ENCODE assay signal across 6 cellular contexts in genomic region chr3:58938057-58938456, GRCh38.
"Had no signal": no experiment of that assay in that cellular context is flagged by ENCODE, and none has a peak within 500 bp of the region (broad histone marks: within the 10 kb centered on the region; RNA-seq: fewer than 3 reads in every experiment).

No MANE protein-coding gene starts in this region.

- DNase-seq: H9, HCEC 1CT, IMR-90, KG1 had no signal

- H3K4me2 ChIP-seq: GM23338 had no signal

- H2AFZ ChIP-seq: GM23338 had no signal

- ATAC-seq: GM23338, K562 had no signal

- H3K4me3 ChIP-seq: GM23338, K562 had no signal
